ENCODE assay signal across 1 cellular context in the genomic region with DNA sequence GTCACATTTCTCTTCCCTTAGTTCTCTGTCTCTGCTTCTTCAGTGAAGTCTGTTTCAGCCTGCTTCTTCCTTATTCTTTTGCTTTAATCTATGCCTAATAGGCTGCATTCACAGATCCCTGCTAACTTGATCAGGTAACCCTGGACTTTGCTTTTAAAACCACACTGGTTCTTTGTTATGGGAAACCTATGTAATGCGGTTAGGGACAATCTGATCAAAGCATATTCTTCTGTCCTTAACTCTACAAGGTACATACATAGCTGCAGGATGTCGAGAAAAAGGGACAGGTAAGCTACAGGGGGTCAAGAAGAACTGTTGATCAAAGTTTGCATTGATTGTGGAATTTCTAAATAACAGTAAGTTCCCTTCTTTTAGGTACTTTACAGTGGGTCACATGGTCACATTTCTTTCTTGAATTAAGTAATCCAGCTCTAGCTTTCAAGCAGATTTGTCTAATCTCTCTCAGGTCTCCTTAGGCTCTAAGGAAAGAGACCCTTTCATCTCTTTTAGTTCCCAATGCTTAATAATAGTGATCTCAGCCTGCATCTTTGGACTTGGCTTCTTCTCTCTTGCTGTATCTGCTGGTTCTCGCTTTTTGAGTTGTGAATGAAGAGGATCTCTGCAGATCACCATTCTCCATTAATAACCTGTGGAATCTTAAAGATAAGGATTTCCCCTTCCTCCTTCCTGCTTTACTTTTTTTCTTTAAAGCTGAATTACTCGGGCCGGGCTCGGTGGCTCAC.
A peak's percentile ranks its signal among the peaks of the same experiment; 100 is the strongest.
TF ChIP-seq lines count a peak whose summit lies in the region.

No MANE protein-coding gene starts in this region.

TF ChIP-seq in H1, 55 proteins besides CTCF, POLR2A, EP300 and RAD21:
- peak; percentile 55; the same call in 1 of the 2 replicates for TF ChIP-seq POU5F1 (IDR thresholded peaks at IDR 0.05; ENCODE audit: low read depth, low read length)
- no peak for TF ChIP-seq RXRA (IDR thresholded peaks at IDR 0.05; ENCODE audit: insufficient read depth, low read depth, low read length)
